ENCODE assay signal across 10 cellular contexts in genomic region chr2:78865663-78866062, GRCh38.
"Had no signal": no experiment of that assay in that cellular context is flagged by ENCODE, and none has a peak within 500 bp of the region (broad histone marks: within the 10 kb centered on the region; RNA-seq: fewer than 3 reads in every experiment).

No MANE protein-coding gene starts in this region.

- DNase-seq: GM23248, GOT3, H7, H9, HCEC 1CT, HFFc6 had no signal

- H3K9me3 ChIP-seq: HAP-1 had no signal

- H3K9me3 Mint-ChIP-seq: H9 had no signal

- H3K4me3 Mint-ChIP-seq: H9, HFFc6 had no signal

- H3K27ac ChIP-seq: GM23248 had no signal

- FAIRE-seq: H1, H54 had no signal

- ATAC-seq: HCT116 had no signal

- H3K4me1 ChIP-seq: HAP-1 had no signal

- H2AFZ ChIP-seq: GM23248 had no signal

- H3K27ac Mint-ChIP-seq: H9, HFFc6 had no signal

- H3K36me3 ChIP-seq: HAP-1 had no signal

- H3K9ac ChIP-seq: GM23248 had no signal

- H3K4me3 ChIP-seq: GM23248, HAP-1 had no signal
